14 cellular contexts compared by ENCODE assay signal in the genomic region with DNA sequence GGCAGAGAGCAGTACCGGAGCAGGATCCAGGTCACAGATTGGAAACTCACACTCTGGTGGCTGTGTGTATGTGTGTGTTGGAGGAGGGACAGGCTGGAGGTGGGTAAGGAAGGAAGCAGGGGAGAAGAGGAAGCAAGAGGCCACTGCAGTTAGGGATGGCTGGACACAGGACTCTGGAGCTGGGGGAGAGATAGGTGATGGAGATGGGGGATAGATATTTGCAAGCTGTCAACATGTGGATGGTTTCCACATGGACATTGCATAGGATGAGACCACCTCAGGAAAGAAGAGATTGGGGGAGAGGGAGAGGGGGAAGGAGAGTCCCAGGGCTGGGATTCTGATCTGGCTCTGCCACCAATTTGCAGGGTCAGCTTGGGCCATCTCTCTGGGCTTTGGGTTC.
DNase-seq lines count a peak whose midpoint lies in the region; ATAC-seq and TF ChIP-seq lines count a peak whose summit lies in the region.
"Had no signal": no experiment of that assay in that cellular context is flagged by ENCODE, and none has a peak within 500 bp of the region (broad histone marks: within the 10 kb centered on the region; RNA-seq: fewer than 3 reads in every experiment).

No MANE protein-coding gene starts in this region.

- no peaks in the 10 kb centered on the region for H3K36me3 ChIP-seq in spleen

- no peaks in the 10 kb centered on the region for H3K9me3 Mint-ChIP-seq in activated naive CD4-positive, alpha-beta T cell treated with anti-CD3 and anti-CD28 coated beads, Interleukin-2, amount 50 U/mL, for 24 hours
- no peaks in the 10 kb centered on the region for H3K9me3 Mint-ChIP-seq in activated naive CD4-positive, alpha-beta T cell treated with anti-CD3 and anti-CD28 coated beads for 36 hours
- H3K9me3 Mint-ChIP-seq: CD4-positive, alpha-beta T cell had no signal

- H3K36me3 Mint-ChIP-seq in activated naive CD4-positive, alpha-beta T cell treated with anti-CD3 and anti-CD28 coated beads, Interleukin-2, amount 50 U/mL, for 24 hours: no peaks in the 10 kb centered on the region
- no peaks in the 10 kb centered on the region for H3K36me3 Mint-ChIP-seq in activated naive CD4-positive, alpha-beta T cell treated with anti-CD3 and anti-CD28 coated beads for 36 hours (ENCODE audit: low read depth)

- peaks cover 31% of the 10 kb centered on the region for H3K27me3 Mint-ChIP-seq in activated naive CD4-positive, alpha-beta T cell treated with anti-CD3 and anti-CD28 coated beads, Interleukin-2, amount 50 U/mL, for 24 hours
- H3K27me3 Mint-ChIP-seq in activated naive CD4-positive, alpha-beta T cell treated with anti-CD3 and anti-CD28 coated beads for 36 hours (ENCODE audit: low read depth): peaks cover 31% of the 10 kb centered on the region

- H3K27ac ChIP-seq in spleen: peak overlapping the region in 6 of 8 donors; percentile 42 to 71 (median 60)
- H3K27ac ChIP-seq: GM23248, HL-60 had no signal

- H3K4me1 Mint-ChIP-seq in activated naive CD4-positive, alpha-beta T cell treated with anti-CD3 and anti-CD28 coated beads, Interleukin-2, amount 50 U/mL, for 24 hours: no peaks in the 10 kb centered on the region
- H3K4me1 Mint-ChIP-seq in activated naive CD4-positive, alpha-beta T cell treated with anti-CD3 and anti-CD28 coated beads for 36 hours (ENCODE audit: low read depth): no peaks in the 10 kb centered on the region

- DNase-seq in activated naive CD4-positive, alpha-beta T cell treated with anti-CD3 and anti-CD28 coated beads for 36 hours: no peak
- DNase-seq in left kidney (ENCODE audit: low read depth, low spot score) (peak; percentile 78), spleen (no peak), cerebellum (ENCODE audit: low spot score) (no peak)
- DNase-seq: C1 segment of cervical spinal cord; Caco-2; CD4-positive, alpha-beta T cell; GM23248; HCEC 1CT; IMR-90 had no signal

- H3K4me1 ChIP-seq in spleen: peaks cover 0 to 47% (median 25%) of the 10 kb centered on the region in 6 donors
- H3K4me1 ChIP-seq: Caco-2 had no signal

- H3K4me3 ChIP-seq in spleen: no peak overlapping the region
- H3K4me3 ChIP-seq: GM23248 had no signal

- intact Hi-C loops in activated naive CD4-positive, alpha-beta T cell treated with anti-CD3 and anti-CD28 coated beads for 36 hours (cut with micrococcal nuclease): no loop called here
- intact Hi-C loops in spleen (cut with DNase I; ENCODE audit: low total_unique reads): no loop called here

- CTCF ChIA-PET in activated naive CD4-positive, alpha-beta T cell treated with anti-CD3 and anti-CD28 coated beads for 36 hours (lab: Charles Lee): interaction anchor here (1.0 kb wide), 1 partner anchor 9 kb away, joined by 4 read pairs; no protein-coding TSS in a partner anchor

- no peaks in the 10 kb centered on the region for H3K9me3 ChIP-seq in spleen
- H3K9me3 ChIP-seq: Caco-2 had no signal

- no peak for ATAC-seq in HG02884 (IDR thresholded peaks at IDR 0.05; ENCODE audit: unreplicated experiment)

- no peak for TF ChIP-seq POLR2A in spleen (IDR thresholded peaks at IDR 0.05)

- H3K27ac Mint-ChIP-seq in activated naive CD4-positive, alpha-beta T cell treated with anti-CD3 and anti-CD28 coated beads, Interleukin-2, amount 50 U/mL, for 24 hours: peak overlapping the region; percentile 2
- H3K27ac Mint-ChIP-seq in activated naive CD4-positive, alpha-beta T cell treated with anti-CD3 and anti-CD28 coated beads for 36 hours: no peak overlapping the region
- H3K27ac Mint-ChIP-seq: B cell; CD4-positive, alpha-beta T cell had no signal

- no peak overlapping the region for H3K4me3 Mint-ChIP-seq in activated naive CD4-positive, alpha-beta T cell treated with anti-CD3 and anti-CD28 coated beads, Interleukin-2, amount 50 U/mL, for 24 hours
- no peak overlapping the region for H3K4me3 Mint-ChIP-seq in activated naive CD4-positive, alpha-beta T cell treated with anti-CD3 and anti-CD28 coated beads for 36 hours
- H3K4me3 Mint-ChIP-seq: B cell; CD4-positive, alpha-beta T cell had no signal

- no peak for TF ChIP-seq CTCF in spleen (IDR thresholded peaks at IDR 0.05 in 8 of 11, conservative IDR thresholded peaks at IDR 0.05 in 3 of 11)

- peaks cover 0 to 80% (median 5%) of the 10 kb centered on the region in 7 donors for H3K27me3 ChIP-seq in spleen (replicated peaks in 1 of 7)

- WGBS in spleen, 5 donors: 53 to 91% (median 74%) methylated on average over 1 of the region's 1 CpG
